In the genomic region with DNA sequence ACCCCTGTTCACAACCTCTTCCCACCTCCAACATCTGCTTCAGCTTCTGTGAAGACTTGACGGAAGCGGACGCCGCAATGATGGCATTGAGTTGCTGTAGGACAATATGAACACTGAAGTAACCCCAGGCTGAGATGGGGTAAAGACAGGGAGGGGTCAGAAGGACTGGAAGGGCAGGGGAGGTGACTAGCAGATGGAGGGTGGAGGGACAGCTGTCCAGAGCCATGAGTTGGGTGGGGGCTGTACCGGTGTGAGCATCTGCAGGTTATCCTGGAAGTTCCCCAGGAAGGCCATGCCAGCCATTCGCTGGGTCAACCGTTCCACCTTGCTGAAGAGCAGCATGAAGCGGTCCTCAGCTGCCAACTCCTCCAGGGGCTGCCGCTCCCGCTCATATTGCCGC, we compare ENCODE assay signal across 1 cellular context.
TF ChIP-seq lines count a peak whose summit lies in the region.

No MANE protein-coding gene starts in this region.

TF ChIP-seq in HepG2, 621 proteins besides CTCF, POLR2A, EP300 and RAD21:
- no peak for TF ChIP-seq ASH2L (IDR thresholded peaks at IDR 0.05; ENCODE audit: insufficient read length, low read depth, low read length)
- no peak for TF ChIP-seq ZNF580 (CRISPR knock-in tag; IDR thresholded peaks at IDR 0.05; ENCODE audit: borderline replicate concordance, low read depth)
- TF ChIP-seq ARNT2 (CRISPR knock-in tag; IDR thresholded peaks at IDR 0.05; ENCODE audit: low read depth) = no peak
- no peak for TF ChIP-seq ZNF839 (CRISPR knock-in tag; IDR thresholded peaks at IDR 0.05; ENCODE audit: borderline replicate concordance)
- no peak for TF ChIP-seq ZNF883 (CRISPR knock-in tag; IDR thresholded peaks at IDR 0.05; ENCODE audit: not compliant biosample characterization)
- TF ChIP-seq, protein P1, sequence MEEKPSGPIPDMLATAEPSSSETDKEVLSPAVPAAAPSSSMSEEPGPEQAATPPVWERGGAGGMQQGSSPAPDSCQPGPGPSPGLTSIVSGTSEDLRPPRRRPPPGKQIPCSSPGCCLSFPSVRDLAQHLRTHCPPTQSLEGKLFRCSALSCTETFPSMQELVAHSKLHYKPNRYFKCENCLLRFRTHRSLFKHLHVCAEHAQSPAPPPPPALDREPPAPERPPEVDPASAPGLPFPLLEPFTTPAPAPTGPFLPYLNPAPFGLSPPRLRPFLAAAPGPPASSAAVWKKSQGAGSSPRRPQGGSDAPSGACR (CRISPR knock-in tag; IDR thresholded peaks at IDR 0.05) = no peak
- TF ChIP-seq FOXK1 (CRISPR knock-in tag; IDR thresholded peaks at IDR 0.05; ENCODE audit: borderline replicate concordance, low read depth) = no peak
- TF ChIP-seq ZNF274 (CRISPR knock-in tag; IDR thresholded peaks at IDR 0.05) = no peak
- TF ChIP-seq ZNF224 (CRISPR knock-in tag; IDR thresholded peaks at IDR 0.05) = no peak
- no peak for TF ChIP-seq RBAK (CRISPR knock-in tag; IDR thresholded peaks at IDR 0.05)
- TF ChIP-seq TEAD3 (CRISPR knock-in tag; optimal IDR thresholded peaks at IDR 0.05; ENCODE audit: borderline replicate concordance) = no peak
- no peak for TF ChIP-seq ZNF672 (CRISPR knock-in tag; IDR thresholded peaks at IDR 0.05)
- TF ChIP-seq ETV6 (CRISPR knock-in tag; conservative IDR thresholded peaks at IDR 0.05) = no peak
- TF ChIP-seq EEA1 (CRISPR knock-in tag; IDR thresholded peaks at IDR 0.05; ENCODE audit: borderline replicate concordance) = no peak
- TF ChIP-seq ZNF766 (CRISPR knock-in tag; IDR thresholded peaks at IDR 0.05; ENCODE audit: borderline replicate concordance) = no peak
